In the genomic region with DNA sequence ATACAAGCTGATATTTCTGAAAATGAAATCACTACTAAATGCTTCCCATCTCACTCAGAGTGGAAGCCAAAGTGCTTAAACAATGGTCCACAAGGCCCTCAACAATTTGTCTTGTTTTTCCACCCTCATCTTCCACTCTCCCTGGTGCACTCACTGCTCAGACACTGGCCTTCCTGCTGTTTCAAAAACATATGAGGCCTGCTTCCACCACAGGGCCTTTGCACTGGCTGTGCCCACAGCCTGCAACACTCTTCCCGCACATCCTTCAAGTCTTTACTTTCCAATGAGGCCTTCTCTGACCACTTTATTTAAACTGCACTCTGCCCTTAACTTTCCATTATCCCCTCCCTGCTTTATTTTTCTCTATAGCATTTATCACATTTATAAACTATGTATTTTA, we compare ENCODE assay signal across 22 cellular contexts. TPM values are rescaled to one million over a fixed set of nuclear protein-coding genes. Genes with fewer than 3 reads are reported as not detected.
DNase-seq lines count a peak whose midpoint lies in the region; ATAC-seq, FAIRE-seq and TF ChIP-seq lines count a peak whose summit lies in the region.
"Had no signal": no experiment of that assay in that cellular context is flagged by ENCODE, and none has a peak within 500 bp of the region (broad histone marks: within the 10 kb centered on the region; RNA-seq: fewer than 3 reads in every experiment).

No MANE protein-coding gene starts in this region.

- FAIRE-seq in K562 (lab: Jason Lieb, UNC), result no peak
- FAIRE-seq: D721Med, GM12891, GM19239 had no signal

- H3K27me3 Mint-ChIP-seq in CD4-positive, CD25-positive, alpha-beta regulatory T cell, result no peaks in the 10 kb centered on the region
- no peaks in the 10 kb centered on the region for H3K27me3 Mint-ChIP-seq in endodermal cell (ENCODE audit: insufficient read depth)
- H3K27me3 Mint-ChIP-seq: CD4-positive, alpha-beta T cell had no signal

- peaks cover 48% of the 10 kb centered on the region for H3K36me3 ChIP-seq in CD4-positive, CD25-positive, alpha-beta regulatory T cell (ENCODE audit: control insufficient read depth, insufficient read depth, low read length)
- peaks cover 3 to 12% of the 10 kb centered on the region in 2 experiments; a peak in 2 of 3 replicates for H3K36me3 ChIP-seq in HEK293 (ENCODE audit: control insufficient read depth in 2 of 2, insufficient read depth in 1 of 2, low read length in 2 of 2)
- H3K36me3 ChIP-seq in K562 (ENCODE audit: control insufficient read depth, insufficient read depth, low read length), result peaks cover 21% of the 10 kb centered on the region; the same call in 2 of the 3 replicates
- peaks cover 22% of the 10 kb centered on the region for H3K36me3 ChIP-seq in endodermal cell (ENCODE audit: control insufficient read depth, insufficient read depth, low read length)

- CTCF ChIA-PET in HEK293 (lab: Yijun Ruan, JAX) (interaction anchor here (1.0 to 1.9 kb wide), 3 partner anchors 9 to 152 kb away, joined by 3 to 5 read pairs (median 4); no protein-coding TSS in a partner anchor), K562 (lab: Yijun Ruan, JAX; ENCODE audit: low intra/inter-chr PET ratio) (no interaction called here)

- intact Hi-C loops in K562 (cut with micrococcal nuclease), result no loop called here

- H3K9me3 ChIP-seq in CD4-positive, CD25-positive, alpha-beta regulatory T cell (ENCODE audit: control insufficient read depth in 2 of 2, low read length in 2 of 2), result no peaks in the 10 kb centered on the region
- H3K9me3 ChIP-seq in HEK293 (ENCODE audit: control insufficient read depth, insufficient read depth, low read depth, low read length) (no peaks in the 10 kb centered on the region), K562 (replicated peaks; ENCODE audit: control insufficient read depth, insufficient read depth, low read depth, low read length) (no peaks in the 10 kb centered on the region), endodermal cell (ENCODE audit: control insufficient read depth, low read length) (no peaks in the 10 kb centered on the region)
- H3K9me3 ChIP-seq: BE2C, BLaER1, Caco-2 had no signal

- no peaks in the 10 kb centered on the region for H3K9me3 Mint-ChIP-seq in CD4-positive, CD25-positive, alpha-beta regulatory T cell
- H3K9me3 Mint-ChIP-seq in endodermal cell, result no peaks in the 10 kb centered on the region
- H3K9me3 Mint-ChIP-seq: CD14-positive monocyte; CD4-positive, alpha-beta T cell; CD8-positive, alpha-beta T cell had no signal

- ATAC-seq in CD4-positive, CD25-positive, alpha-beta regulatory T cell (ENCODE audit: low read depth in 2 of 2), result no peak
- no peak for ATAC-seq in K562
- ATAC-seq: CD8-positive, alpha-beta T cell had no signal

- no peak overlapping the region for H3K27ac ChIP-seq in CD4-positive, CD25-positive, alpha-beta regulatory T cell (ENCODE audit: insufficient read depth, low read length, poor library complexity, severe bottlenecking)
- H3K27ac ChIP-seq in HEK293 (ENCODE audit: extremely low read depth, low read depth, low read length) (no peak overlapping the region), K562 (ENCODE audit: extremely low read depth, low read depth, low read length) (no peak overlapping the region), endodermal cell (ENCODE audit: low read depth, low read length) (no peak overlapping the region)
- H3K27ac ChIP-seq: BLaER1 had no signal

- peaks cover 0 to 9% (median 5%) of the 10 kb centered on the region in 4 donors for H3K4me1 Mint-ChIP-seq in CD4-positive, CD25-positive, alpha-beta regulatory T cell
- H3K4me1 Mint-ChIP-seq in endodermal cell, result peaks cover 37% of the 10 kb centered on the region
- H3K4me1 Mint-ChIP-seq: CD14-positive monocyte had no signal

- no peak overlapping the region for H2AFZ ChIP-seq in K562 (ENCODE audit: low read depth, low read length)

- in situ Hi-C loops in K562 (cut with MboI), result loop anchor here (25.0 kb wide), 1 partner anchor 513 kb away; no protein-coding TSS in a partner anchor

- H3K4me1 ChIP-seq in CD4-positive, CD25-positive, alpha-beta regulatory T cell (ENCODE audit: control insufficient read depth, insufficient read depth, low read length, poor library complexity, severe bottlenecking), result no peaks in the 10 kb centered on the region
- H3K4me1 ChIP-seq in HEK293 (ENCODE audit: control insufficient read depth, insufficient read depth, low read length) (no peaks in the 10 kb centered on the region), K562 (replicated peaks in 1 of 2; ENCODE audit: control insufficient read depth in 2 of 2, insufficient read depth in 2 of 2, low read length in 2 of 2) (no peaks in the 10 kb centered on the region), endodermal cell (ENCODE audit: control insufficient read depth, insufficient read depth, low read length) (peaks cover 7% of the 10 kb centered on the region)
- H3K4me1 ChIP-seq: BE2C, BLaER1, Caco-2 had no signal

- H3K27me3 ChIP-seq in CD4-positive, CD25-positive, alpha-beta regulatory T cell (ENCODE audit: control insufficient read depth, insufficient read depth, low read length), result no peaks in the 10 kb centered on the region
- H3K27me3 ChIP-seq in K562 (ENCODE audit: control insufficient read depth in 2 of 2, insufficient read depth in 2 of 2, low read length in 2 of 2) (no peaks in the 10 kb centered on the region), endodermal cell (ENCODE audit: control insufficient read depth, insufficient read depth, low read length, poor library complexity, severe bottlenecking) (no peaks in the 10 kb centered on the region)
- H3K27me3 ChIP-seq: BE2C, BLaER1 had no signal

- WGBS in K562 (ENCODE audit: insufficient coverage, low coverage, missing lambda C conversion rate), result 83% methylated on average over 1 of the region's 1 CpG
- 93 to 100% methylated on average over 1 of the region's 1 CpG for WGBS in endodermal cell (ENCODE audit: insufficient coverage in 1 of 2, insufficient read length in 1 of 2), 2 experiments

- POLR2A ChIA-PET in HEK293 (lab: Yijun Ruan, JAX) (no interaction called here), K562 (lab: Yijun Ruan, JAX) (no interaction called here)

- TF ChIP-seq EP300 in K562 (IDR thresholded peaks at IDR 0.05; ENCODE audit: low read length), result no peak

- TF ChIP-seq CTCF in HEK293 (tag by site-specific recombination; IDR thresholded peaks at IDR 0.05) (no peak), K562 (IDR thresholded peaks at IDR 0.05 in 2 of 3, conservative IDR thresholded peaks at IDR 0.05 in 1 of 3; ENCODE audit: insufficient read depth in 2 of 3, low read depth in 1 of 3, low read length in 3 of 3) (no peak), endodermal cell (conservative IDR thresholded peaks at IDR 0.05) (no peak)

- no peak overlapping the region for H3K4me3 Mint-ChIP-seq in CD4-positive, CD25-positive, alpha-beta regulatory T cell
- H3K4me3 Mint-ChIP-seq in endodermal cell, result no peak overlapping the region
- H3K4me3 Mint-ChIP-seq: CD14-positive monocyte; CD4-positive, alpha-beta T cell; CD8-positive, alpha-beta T cell had no signal

- TF ChIP-seq RAD21 in K562 (CRISPR knock-in tag; conservative IDR thresholded peaks at IDR 0.05 in 1 of 2, IDR thresholded peaks at IDR 0.05 in 1 of 2), result no peak

- H3K9ac ChIP-seq in K562 (ENCODE audit: insufficient read depth in 1 of 2, low read depth in 2 of 2, low read length in 2 of 2), result no peak overlapping the region
- no peak overlapping the region for H3K9ac ChIP-seq in endodermal cell (ENCODE audit: extremely low read depth, low read length, poor library complexity, severe bottlenecking)
- H3K9ac ChIP-seq: BLaER1 had no signal

- peak overlapping the region in 2 of 3 donors; percentile 12 to 84 for H3K27ac Mint-ChIP-seq in CD4-positive, CD25-positive, alpha-beta regulatory T cell
- peak overlapping the region; percentile 59 for H3K27ac Mint-ChIP-seq in endodermal cell
- H3K27ac Mint-ChIP-seq: CD4-positive, alpha-beta T cell; CD8-positive, alpha-beta T cell had no signal

- H3K36me3 Mint-ChIP-seq in CD4-positive, CD25-positive, alpha-beta regulatory T cell, result peaks cover 35% of the 10 kb centered on the region
- peaks cover 7% of the 10 kb centered on the region for H3K36me3 Mint-ChIP-seq in endodermal cell (ENCODE audit: low read depth)

- BruUV-seq in K562 (replicated peaks; lab: Mats Ljungman, UMichigan), result no TSS peak

- no peak for DNase-seq in CD4-positive, CD25-positive, alpha-beta regulatory T cell
- DNase-seq in K562 (ENCODE audit: extremely low read depth in 1 of 4, low spot score in 3 of 4), result no peak
- DNase-seq in endodermal cell, result no peak
- no peak for DNase-seq in activated CD8-positive, alpha-beta memory T cell treated with anti-CD3 and anti-CD28 coated beads, Interleukin-2, amount 50 U/mL, for 48 hours
- DNase-seq in stimulated activated CD4-positive, alpha-beta T cell treated with anti-CD3 and anti-CD28 coated beads, Interleukin-2, amount 100 ng/mL, for 48 hours, result no peak
- no peak for DNase-seq in activated CD4-positive, alpha-beta T cell treated with anti-CD3 and anti-CD28 coated beads, Interleukin-2, amount 50 U/mL, for 1 hour
- DNase-seq: 8988T; ACHN; BE2C; C1 segment of cervical spinal cord; Caco-2; Calu3; CD4-positive, alpha-beta T cell; CD8-positive, alpha-beta T cell; DMS79 treated with DMSO at 0.1 percent for 48 hours; GF-D8 had no signal

- TF ChIP-seq POLR2A in K562 (conservative IDR thresholded peaks at IDR 0.05), result no peak

- no peak overlapping the region for H3K4me2 ChIP-seq in K562 (ENCODE audit: insufficient read depth, low read length)
- H3K4me2 ChIP-seq: BLaER1 had no signal

- no peak overlapping the region for H3K4me3 ChIP-seq in CD4-positive, CD25-positive, alpha-beta regulatory T cell (ENCODE audit: low read depth, low read length)
- H3K4me3 ChIP-seq in HEK293 (ENCODE audit: low read depth, low read length) (no peak overlapping the region), K562 (no peak overlapping the region), endodermal cell (ENCODE audit: low read length) (no peak overlapping the region)
- H3K4me3 ChIP-seq: BLaER1 had no signal

- H4K20me1 ChIP-seq in K562 (replicated peaks; ENCODE audit: control insufficient read depth, insufficient read depth, low read length), result no peaks in the 10 kb centered on the region
- H4K20me1 ChIP-seq: BLaER1 had no signal

- H3K79me2 ChIP-seq in K562 (ENCODE audit: control insufficient read depth, insufficient read depth, low read length), result no peaks in the 10 kb centered on the region

- H3K9me1 ChIP-seq in K562 (ENCODE audit: control insufficient read depth, insufficient read depth, low read length), result no peaks in the 10 kb centered on the region

RNA-seq across cellular contexts. Expression of gene SYNJ1, which starts 53.8 kb away (rescaled TPM):
- total RNA-seq in CD4-positive, CD25-positive, alpha-beta regulatory T cell, result 25.6 TPM
- 1 to 10 TPM; 4.4 to 6.4 (median 6.2) TPM for polyA plus RNA-seq in CD4-positive, CD25-positive, alpha-beta regulatory T cell
- total RNA-seq in K562 (2011; cell fraction: chromatin; rRNA removed; ENCODE audit: low replicate concordance), result 17.4 and 48.9 TPM in 2 replicates
- total RNA-seq in K562 (2011; cell fraction: nucleolus; rRNA removed), result 5.7 and 7.5 TPM in 2 replicates
- 14.5 and 20.2 TPM in 2 replicates for total RNA-seq in K562 (2011; cell fraction: nucleoplasm; rRNA removed)
- total RNA-seq in K562 (2014; rRNA removed), result 2.5 and 3.3 TPM in 2 replicates
- total RNA-seq in K562 (2014; rRNA removed; fragmentation: Illumina TruSeq; extraction: Trizol), result 5.6 and 6.8 TPM in 2 replicates
- total RNA-seq in K562 (2015; rRNA removed; fragmentation: Illumina TruSeq; extraction: Trizol), result 4.2 TPM in 2 replicates
- total RNA-seq in K562 (2021), result 9.9 and 11.2 TPM in 2 replicates
- polyA plus RNA-seq in K562 (2011; rRNA removed), result 5.7 and 6.1 TPM in 2 replicates
- polyA plus RNA-seq in K562 (2011; cell fraction: cytosol; rRNA removed), result 3.9 and 4.4 TPM in 2 replicates
- 15.5 and 30.4 TPM in 2 replicates for polyA plus RNA-seq in K562 (2011; cell fraction: nucleus; rRNA removed)
- 6.1 and 7.1 TPM in 2 replicates for polyA plus RNA-seq in K562 (2012)
- polyA plus RNA-seq in K562 (2014; fragmentation: Illumina TruSeq; extraction: Trizol), result 10.6 and 11.6 TPM in 2 replicates
- 1 to 10 TPM; 2.4 to 2.6 TPM for polyA plus RNA-seq in K562 (2014; fragmentation: Nextera tagmentation; extraction: Ambion mirVana)
- 4.0 and 5.8 TPM in 2 replicates for polyA plus RNA-seq in K562 (2014; rRNA removed)
- 19.5 and 21.7 TPM in 2 replicates for polyA minus RNA-seq in K562 (2011; rRNA and poly(A)+ RNA removed)
- 5.2 and 5.6 TPM in 2 replicates for polyA minus RNA-seq in K562 (2011; cell fraction: cytosol; rRNA and poly(A)+ RNA removed)
- 12.1 and 15.7 TPM in 2 replicates for polyA minus RNA-seq in K562 (2011; cell fraction: nucleus; rRNA and poly(A)+ RNA removed)
- total RNA-seq in endodermal cell, result 10 to 100 TPM in 1 of 2 donors, 1 to 10 TPM in 1; 6.0 to 12.2 TPM
- polyA plus RNA-seq in endodermal cell (2013, experiment 1 of 2), result 9.3 TPM
- 12.0 TPM for polyA plus RNA-seq in endodermal cell (2013, experiment 2 of 2)
